Comparison of ENCODE assay signal across 5 cellular contexts in genomic region chr5:1870435-1871272, GRCh38. TPM values are rescaled to one million over a fixed set of nuclear protein-coding genes. Genes with fewer than 3 reads are reported as not detected.
"Had no signal": no experiment of that assay in that cellular context is flagged by ENCODE, and none has a peak within 500 bp of the region (broad histone marks: within the 10 kb centered on the region; RNA-seq: fewer than 3 reads in every experiment).

No MANE protein-coding gene starts in this region.

RNA-seq across cellular contexts. Expression of gene IRX4, which starts 12.1 kb away (rescaled TPM):
- total RNA-seq: M059J, PC-3, Peyer's patch, SJSA1 had no signal
- polyA plus RNA-seq: SK-N-SH had no signal
